Comparison of ENCODE assay signal across 9 cellular contexts in the genomic region with DNA sequence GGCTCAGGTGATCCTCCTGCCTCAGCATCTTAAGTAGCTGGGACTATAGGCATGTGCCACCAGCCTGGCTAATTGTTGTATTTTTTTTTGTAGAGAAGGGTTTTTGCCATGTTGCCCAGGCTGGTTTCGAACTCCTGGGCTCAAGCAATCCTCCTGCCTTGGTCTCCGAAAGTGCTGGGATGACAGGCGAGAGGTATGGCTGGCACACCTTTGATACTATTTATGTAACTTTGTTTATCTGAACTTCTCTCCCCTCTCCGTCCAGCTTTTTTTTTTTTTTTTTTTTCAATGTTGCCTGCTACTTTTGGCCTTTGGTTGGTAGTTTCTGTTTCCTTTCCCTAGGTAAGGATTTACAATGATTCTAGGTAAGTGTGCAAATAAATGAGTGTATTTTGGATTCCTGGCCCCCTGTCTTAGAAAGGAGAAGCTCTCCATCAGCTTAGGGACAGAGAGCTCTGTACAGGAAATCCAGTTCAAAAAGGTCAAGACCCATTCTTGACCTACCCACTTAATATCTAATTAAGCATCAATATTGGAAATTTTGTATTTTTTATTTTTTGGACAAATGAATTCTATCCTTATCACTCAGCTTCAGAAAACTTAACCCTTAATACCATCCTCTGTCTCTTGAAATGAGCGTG. TPM values are rescaled to one million over a fixed set of nuclear protein-coding genes. Genes with fewer than 3 reads are reported as not detected.
DNase-seq lines count a peak whose midpoint lies in the region; ATAC-seq and TF ChIP-seq lines count a peak whose summit lies in the region.
"Had no signal": no experiment of that assay in that cellular context is flagged by ENCODE, and none has a peak within 500 bp of the region (broad histone marks: within the 10 kb centered on the region; RNA-seq: fewer than 3 reads in every experiment).

No MANE protein-coding gene starts in this region.

- H3K27ac ChIP-seq in right atrium auricular region (peak overlapping the region; percentile 53 to 71), mucosa of rectum (ENCODE audit: low read depth in 2 of 2, low read length in 2 of 2) (peak overlapping the region; percentile 58 to 74), vagina (peak overlapping the region; percentile 21), mesendoderm (ENCODE audit: low read depth, low read length) (no peak overlapping the region)

- H2BK15ac ChIP-seq in mesendoderm (replicated peaks; ENCODE audit: low read depth), result no peak overlapping the region

- no peak overlapping the region for H4K5ac ChIP-seq in mesendoderm (ENCODE audit: low read length)

- no peak for TF ChIP-seq CTCF in right atrium auricular region (IDR thresholded peaks at IDR 0.05)
- no peak for TF ChIP-seq CTCF in vagina (IDR thresholded peaks at IDR 0.05)

- H2AK5ac ChIP-seq in mesendoderm (ENCODE audit: low read length), result no peak overlapping the region

- H3K4me2 ChIP-seq in mesendoderm (ENCODE audit: low read length), result no peak overlapping the region

- ATAC-seq in Right ventricle myocardium superior (ENCODE audit: poor library complexity), result no peak

- H3K9ac ChIP-seq in mucosa of rectum (ENCODE audit: low read depth in 1 of 2, low read length in 2 of 2) (no peak overlapping the region), mesendoderm (ENCODE audit: low read length) (no peak overlapping the region)

- no CpG with 5 or more reads among the region's 5 CpGs for WGBS in mesendoderm (ENCODE audit: extremely low coverage, insufficient coverage, low lambda C conversion rate)

- H3K4me1 Mint-ChIP-seq in activated T-helper 1 cell treated with anti-CD3 and anti-CD28 coated beads, Interleukin-12 subunit alpha, Interleukin-12 subunit beta, Interleukin-2, Interleukin-4 antibody, amounts not matched to agents 30 ng/mL and 10 ng/mL and 1 ng/mL, durations not matched to agents 14 hours and 24 hours and 36 hours (ENCODE audit: low read depth), result peaks cover 80% of the 10 kb centered on the region

- DNase-seq in right atrium auricular region (ENCODE audit: low spot score) (no peak), Right ventricle myocardium superior (no peak), vagina (ENCODE audit: extremely low spot score in 2 of 2) (no peak), mesendoderm (no peak), head of caudate nucleus (no peak), NCI-H446 treated with DMSO at 0.1 percent for 48 hours (lab: John Stamatoyannopoulos, UW) (no peak)
- no peak for DNase-seq in activated T-helper 1 cell treated with anti-CD3 and anti-CD28 coated beads, Interleukin-12 subunit alpha, Interleukin-12 subunit beta, Interleukin-2, Interleukin-4 antibody, amounts not matched to agents 30 ng/mL and 10 ng/mL and 1 ng/mL, durations not matched to agents 14 hours and 24 hours and 36 hours (ENCODE audit: low spot score)

- H3K79me1 ChIP-seq in mesendoderm (ENCODE audit: low read length), result no peaks in the 10 kb centered on the region

- H3K36me3 ChIP-seq in right atrium auricular region, result no peaks in the 10 kb centered on the region
- peaks cover 6 to 12% of the 10 kb centered on the region in 2 donors for H3K36me3 ChIP-seq in mucosa of rectum (ENCODE audit: control insufficient read depth in 2 of 2, insufficient read depth in 2 of 2, low read length in 2 of 2)
- H3K36me3 ChIP-seq in vagina, result no peaks in the 10 kb centered on the region
- H3K36me3 ChIP-seq in mesendoderm (ENCODE audit: control insufficient read depth, insufficient read depth, low read length), result no peaks in the 10 kb centered on the region

- intact Hi-C loops in Right ventricle myocardium superior (cut with DNase I) (no loop called here), vagina (cut with DNase I) (no loop called here), head of caudate nucleus (cut with DNase I) (no loop called here)
- intact Hi-C loops in activated T-helper 1 cell treated with anti-CD3 and anti-CD28 coated beads, Interleukin-12 subunit alpha, Interleukin-12 subunit beta, Interleukin-2, Interleukin-4 antibody, amounts not matched to agents 30 ng/mL and 10 ng/mL and 1 ng/mL, durations not matched to agents 14 hours and 24 hours and 36 hours (cut with micrococcal nuclease), result loop anchor here (1.0 kb wide), 2 partner anchors 7 to 32 kb away; a partner anchor contains a TSS

- H3K27me3 Mint-ChIP-seq in activated T-helper 1 cell treated with anti-CD3 and anti-CD28 coated beads, Interleukin-12 subunit alpha, Interleukin-12 subunit beta, Interleukin-2, Interleukin-4 antibody, amounts not matched to agents 30 ng/mL and 10 ng/mL and 1 ng/mL, durations not matched to agents 14 hours and 24 hours and 36 hours (ENCODE audit: insufficient read depth), result no peaks in the 10 kb centered on the region

- H3K9me3 Mint-ChIP-seq in activated T-helper 1 cell treated with anti-CD3 and anti-CD28 coated beads, Interleukin-12 subunit alpha, Interleukin-12 subunit beta, Interleukin-2, Interleukin-4 antibody, amounts not matched to agents 30 ng/mL and 10 ng/mL and 1 ng/mL, durations not matched to agents 14 hours and 24 hours and 36 hours, result no peaks in the 10 kb centered on the region

- H3K4me1 ChIP-seq in right atrium auricular region (peaks cover 0 to 99% of the 10 kb centered on the region in 2 donors), mucosa of rectum (ENCODE audit: control insufficient read depth in 2 of 2, insufficient read depth in 2 of 2, low read length in 2 of 2) (peaks cover 35 to 50% of the 10 kb centered on the region in 2 donors), vagina (peaks cover 96% of the 10 kb centered on the region), mesendoderm (ENCODE audit: control insufficient read depth, low read depth, low read length) (peaks cover 3% of the 10 kb centered on the region)

- no peaks in the 10 kb centered on the region for H3K27me3 ChIP-seq in right atrium auricular region
- H3K27me3 ChIP-seq in mucosa of rectum (ENCODE audit: control insufficient read depth in 2 of 2, insufficient read depth in 2 of 2, low read length in 2 of 2), result no peaks in the 10 kb centered on the region
- no peaks in the 10 kb centered on the region for H3K27me3 ChIP-seq in vagina
- H3K27me3 ChIP-seq in mesendoderm (ENCODE audit: insufficient read depth, low read length, poor library complexity), result no peaks in the 10 kb centered on the region

- no peak overlapping the region for H2BK5ac ChIP-seq in mesendoderm (ENCODE audit: low read length)

- H4K8ac ChIP-seq in mesendoderm (ENCODE audit: low read depth, low read length), result no peak overlapping the region

- no peak overlapping the region for H3K4me3 ChIP-seq in right atrium auricular region
- H3K4me3 ChIP-seq in mucosa of rectum (ENCODE audit: low read length in 2 of 2), result no peak overlapping the region
- H3K4me3 ChIP-seq in vagina, result no peak overlapping the region
- H3K4me3 ChIP-seq in mesendoderm (ENCODE audit: low read length), result no peak overlapping the region

- H3K27ac Mint-ChIP-seq in activated T-helper 1 cell treated with anti-CD3 and anti-CD28 coated beads, Interleukin-12 subunit alpha, Interleukin-12 subunit beta, Interleukin-2, Interleukin-4 antibody, amounts not matched to agents 30 ng/mL and 10 ng/mL and 1 ng/mL, durations not matched to agents 14 hours and 24 hours and 36 hours, result peak overlapping the region; percentile 98

- no peak overlapping the region for H3K23ac ChIP-seq in mesendoderm (ENCODE audit: low read length)

- H3K4ac ChIP-seq in mesendoderm (ENCODE audit: low read depth, low read length), result no peak overlapping the region

- no peak for TF ChIP-seq POLR2A in vagina (IDR thresholded peaks at IDR 0.05)

- no peak overlapping the region for H3K56ac ChIP-seq in mesendoderm (ENCODE audit: low read length)

- peaks cover 49% of the 10 kb centered on the region for H3K36me3 Mint-ChIP-seq in activated T-helper 1 cell treated with anti-CD3 and anti-CD28 coated beads, Interleukin-12 subunit alpha, Interleukin-12 subunit beta, Interleukin-2, Interleukin-4 antibody, amounts not matched to agents 30 ng/mL and 10 ng/mL and 1 ng/mL, durations not matched to agents 14 hours and 24 hours and 36 hours (ENCODE audit: low read depth)

- no peak overlapping the region for H3K18ac ChIP-seq in mesendoderm (ENCODE audit: low read length)

- H3K79me2 ChIP-seq in mesendoderm (ENCODE audit: control insufficient read depth, insufficient read depth, low read length), result no peaks in the 10 kb centered on the region

- no peak overlapping the region for H2BK120ac ChIP-seq in mesendoderm (ENCODE audit: low read depth, low read length)

- H3K9me3 ChIP-seq in right atrium auricular region (no peaks in the 10 kb centered on the region), mucosa of rectum (ENCODE audit: control insufficient read depth in 2 of 2, low read length in 2 of 2) (no peaks in the 10 kb centered on the region), vagina (no peaks in the 10 kb centered on the region)

- H3K4me3 Mint-ChIP-seq in activated T-helper 1 cell treated with anti-CD3 and anti-CD28 coated beads, Interleukin-12 subunit alpha, Interleukin-12 subunit beta, Interleukin-2, Interleukin-4 antibody, amounts not matched to agents 30 ng/mL and 10 ng/mL and 1 ng/mL, durations not matched to agents 14 hours and 24 hours and 36 hours, result peak overlapping the region; percentile 84

RNA-seq across cellular contexts. Expression of a gene that starts 6.8 kb away (rescaled TPM):
- total RNA-seq in right atrium auricular region, result 100 to 1,000 TPM; 172 to 199 TPM
- total RNA-seq in Right ventricle myocardium superior, result 184 TPM
- total RNA-seq in activated T-helper 1 cell treated with anti-CD3 and anti-CD28 coated beads, Interleukin-12 subunit alpha, Interleukin-12 subunit beta, Interleukin-2, Interleukin-4 antibody, amounts not matched to agents 30 ng/mL and 10 ng/mL and 1 ng/mL, durations not matched to agents 14 hours and 24 hours and 36 hours, result 147 and 156 TPM in 2 replicates
- total RNA-seq in vagina, result 86.9 TPM
- polyA plus RNA-seq in mesendoderm (2013, experiment 1 of 2), result 21.1 TPM
- polyA plus RNA-seq in mesendoderm (2013, experiment 2 of 2), result 21.6 TPM

RNA-seq across cellular contexts. Expression of a gene that starts 11.3 kb away (rescaled TPM):
- total RNA-seq in right atrium auricular region (10 to 100 TPM; 39.9 to 63.5 TPM), Right ventricle myocardium superior (84.4 TPM), vagina (84.7 TPM)
- 113 and 117 TPM in 2 replicates for total RNA-seq in activated T-helper 1 cell treated with anti-CD3 and anti-CD28 coated beads, Interleukin-12 subunit alpha, Interleukin-12 subunit beta, Interleukin-2, Interleukin-4 antibody, amounts not matched to agents 30 ng/mL and 10 ng/mL and 1 ng/mL, durations not matched to agents 14 hours and 24 hours and 36 hours
- 54.4 TPM for polyA plus RNA-seq in mesendoderm (2013, experiment 1 of 2)
- 53.9 TPM for polyA plus RNA-seq in mesendoderm (2013, experiment 2 of 2)

RNA-seq across cellular contexts. Expression of a gene that starts 30.9 kb away (rescaled TPM):
- total RNA-seq in right atrium auricular region (100 to 1,000 TPM in 1 of 2 donors, 10 to 100 TPM in 1; 33.1 to 110 TPM), Right ventricle myocardium superior (148 TPM), vagina (not detected)
- not detected in 2 replicates for total RNA-seq in activated T-helper 1 cell treated with anti-CD3 and anti-CD28 coated beads, Interleukin-12 subunit alpha, Interleukin-12 subunit beta, Interleukin-2, Interleukin-4 antibody, amounts not matched to agents 30 ng/mL and 10 ng/mL and 1 ng/mL, durations not matched to agents 14 hours and 24 hours and 36 hours
- not detected for polyA plus RNA-seq in mesendoderm (2013, experiment 1 of 2)
- not detected for polyA plus RNA-seq in mesendoderm (2013, experiment 2 of 2)
- total RNA-seq: T-helper 2 cell treated with Interferon-gamma antibody and Interleukin-4, amounts not matched to agents 100 ng/mL and 5 ng/mL, for 36 hours had no signal

RNA-seq across cellular contexts. Expression of a gene that starts 39.4 kb away (rescaled TPM):
- 10 to 100 TPM; 15.6 to 21.3 TPM for total RNA-seq in right atrium auricular region
- total RNA-seq in Right ventricle myocardium superior, result 16.6 TPM
- 43.0 and 43.1 TPM in 2 replicates for total RNA-seq in activated T-helper 1 cell treated with anti-CD3 and anti-CD28 coated beads, Interleukin-12 subunit alpha, Interleukin-12 subunit beta, Interleukin-2, Interleukin-4 antibody, amounts not matched to agents 30 ng/mL and 10 ng/mL and 1 ng/mL, durations not matched to agents 14 hours and 24 hours and 36 hours
- 34.4 TPM for total RNA-seq in vagina
- 10.9 TPM for polyA plus RNA-seq in mesendoderm (2013, experiment 1 of 2)
- polyA plus RNA-seq in mesendoderm (2013, experiment 2 of 2), result 11.2 TPM

Comparison
In these comparisons a context has a peak if more than half of its experiments do, and no peak if none do; other contexts are left out.
1. RNA of a gene that starts 30.9 kb away (total RNA-seq): 148 TPM in Right ventricle myocardium superior (single experiment) and 33.1 to 110 TPM in right atrium auricular region; not detected in activated T-helper 1 cell treated with anti-CD3 and anti-CD28 coated beads, Interleukin-12 subunit alpha, Interleukin-12 subunit beta, Interleukin-2, Interleukin-4 antibody, amounts not matched to agents 30 ng/mL and 10 ng/mL and 1 ng/mL, durations not matched to agents 14 hours and 24 hours and 36 hours and not detected in vagina (single experiment); every median in the first group is over 10 times any median in the second.